Comparison of ENCODE assay signal across 8 cellular contexts in genomic region chr15:20356444-20357138, GRCh38.
DNase-seq lines count a peak whose midpoint lies in the region; ATAC-seq, FAIRE-seq and TF ChIP-seq lines count a peak whose summit lies in the region.

No MANE protein-coding gene starts in this region.

- H3K27ac ChIP-seq in HEK293 (ENCODE audit: extremely low read depth, low read depth, low read length) (no peak overlapping the region), astrocyte (ENCODE audit: low read depth, low read length) (no peak overlapping the region), keratinocyte (ENCODE audit: control insufficient read depth, insufficient read depth, low read length) (no peak overlapping the region)

- H3K79me2 ChIP-seq in astrocyte (ENCODE audit: insufficient read depth, low read length) (no peaks in the 10 kb centered on the region), keratinocyte (ENCODE audit: control insufficient read depth, insufficient read depth, low read length) (no peaks in the 10 kb centered on the region)

- dilution Hi-C loops in keratinocyte (cut with MboI; ENCODE audit: extremely low pct_ligation_motif_present, low sequenced_read_pairs), result no loop called here

- H3K36me3 ChIP-seq in HEK293 (ENCODE audit: control insufficient read depth in 2 of 2, insufficient read depth in 1 of 2, low read length in 2 of 2), result no peaks in the 10 kb centered on the region
- H3K36me3 ChIP-seq in astrocyte (ENCODE audit: insufficient read depth, low read length), result no peaks in the 10 kb centered on the region
- no peaks in the 10 kb centered on the region for H3K36me3 ChIP-seq in keratinocyte (ENCODE audit: control insufficient read depth in 2 of 2, extremely low read depth in 1 of 2, insufficient read depth in 2 of 2, low read length in 2 of 2)

- H2AFZ ChIP-seq in astrocyte (ENCODE audit: low read depth, low read length), result no peak overlapping the region
- no peak overlapping the region for H2AFZ ChIP-seq in keratinocyte (ENCODE audit: control insufficient read depth, low read length)

- POLR2A ChIA-PET in HEK293 (lab: Yijun Ruan, JAX), result interaction anchor here (1.3 kb wide), 1 partner anchor 1866 kb away, joined by 3 read pairs; no protein-coding TSS in a partner anchor

- FAIRE-seq in astrocyte (lab: Jason Lieb, UNC) (no peak), keratinocyte (lab: Jason Lieb, UNC) (no peak)

- no peaks in the 10 kb centered on the region for H3K36me3 Mint-ChIP-seq in astrocyte (ENCODE audit: low read depth, unreplicated experiment)

- H3K4me2 ChIP-seq in astrocyte (ENCODE audit: low read length) (no peak overlapping the region), keratinocyte (ENCODE audit: control insufficient read depth, extremely low read depth, insufficient read depth, low read depth, low read length) (no peak overlapping the region)

- H3K27ac Mint-ChIP-seq in astrocyte (ENCODE audit: unreplicated experiment), result no peak overlapping the region

- TF ChIP-seq CTCF in HEK293 (tag by site-specific recombination; IDR thresholded peaks at IDR 0.05) (0 out of 2 replicates have a peak, but pooled peaks have one; percentile 25), astrocyte (IDR thresholded peaks at IDR 0.05; ENCODE audit: insufficient read depth, low read depth, low read length) (peak; percentile 46), keratinocyte (optimal IDR thresholded peaks at IDR 0.05 in 1 of 3, IDR thresholded peaks at IDR 0.05 in 1 of 3, conservative IDR thresholded peaks at IDR 0.05 in 1 of 3; ENCODE audit: extremely low read depth in 1 of 3, insufficient read depth in 2 of 3, low read length in 3 of 3) (peak; percentile 51 to 68 (median 63))

- CTCF ChIA-PET in HEK293 (lab: Yijun Ruan, JAX), result interaction anchor here (0.6 to 4.4 kb wide), 8 partner anchors 9 to 1868 kb away, joined by 3 to 75 read pairs (median 4); no protein-coding TSS in a partner anchor

- H3K9me3 Mint-ChIP-seq in astrocyte (ENCODE audit: unreplicated experiment), result peaks cover 12% of the 10 kb centered on the region

- no peaks in the 10 kb centered on the region for H3K27me3 ChIP-seq in astrocyte (ENCODE audit: insufficient read depth, low read length)
- no peaks in the 10 kb centered on the region for H3K27me3 ChIP-seq in keratinocyte (ENCODE audit: control insufficient read depth, extremely low read depth, insufficient read depth, low read length)

- H3K4me3 ChIP-seq in HEK293 (ENCODE audit: low read depth, low read length) (peak overlapping the region; percentile 19), astrocyte (ENCODE audit: insufficient read depth, low read depth, low read length) (no peak overlapping the region), keratinocyte (ENCODE audit: control insufficient read depth in 2 of 3, extremely low read depth in 1 of 3, insufficient read depth in 2 of 3, low read depth in 1 of 3, low read length in 3 of 3) (no peak overlapping the region)

- H3K9me3 ChIP-seq in HEK293 (ENCODE audit: control insufficient read depth, insufficient read depth, low read depth, low read length) (no peaks in the 10 kb centered on the region), astrocyte (ENCODE audit: insufficient read depth, low read depth, low read length) (peaks cover 60% of the 10 kb centered on the region), keratinocyte (ENCODE audit: control insufficient read depth, low read depth, low read length) (peaks cover 68% of the 10 kb centered on the region)

- H3K4me1 ChIP-seq in HEK293 (ENCODE audit: control insufficient read depth, insufficient read depth, low read length) (no peaks in the 10 kb centered on the region), astrocyte (ENCODE audit: insufficient read depth, low read length) (no peaks in the 10 kb centered on the region), keratinocyte (ENCODE audit: control insufficient read depth, extremely low read depth, insufficient read depth, low read length) (no peaks in the 10 kb centered on the region)

- H4K20me1 ChIP-seq in astrocyte (ENCODE audit: insufficient read depth, low read length), result no peaks in the 10 kb centered on the region
- no peaks in the 10 kb centered on the region for H4K20me1 ChIP-seq in keratinocyte (ENCODE audit: control insufficient read depth, extremely low read depth, insufficient read depth, low read length)

- no peaks in the 10 kb centered on the region for H3K27me3 Mint-ChIP-seq in astrocyte (ENCODE audit: low read depth, unreplicated experiment)

- H3K9me1 ChIP-seq in keratinocyte (ENCODE audit: control insufficient read depth, extremely low read depth, insufficient read depth, low read length), result no peaks in the 10 kb centered on the region

- no peaks in the 10 kb centered on the region for H3K4me1 Mint-ChIP-seq in astrocyte (ENCODE audit: low read depth, unreplicated experiment)

- DNase-seq in CMK (ENCODE audit: low read depth) (peak; percentile 12), SK-N-DZ (ENCODE audit: low spot score) (peak; percentile 79), astrocyte (ENCODE audit: low read depth) (no peak), keratinocyte (ENCODE audit: low read depth, low spot score) (no peak), NCI-H2171 (lab: John Stamatoyannopoulos, UW) (no peak)
- DNase-seq in stimulated activated CD4-positive, alpha-beta T cell treated with anti-CD3 and anti-CD28 coated beads, TNF-alpha, amount 100 ng/mL, for 4 hours (ENCODE audit: low read depth in 3 of 3), result peak; percentile 78 to 89 (median 80)

- no peak overlapping the region for H3K4me3 Mint-ChIP-seq in astrocyte (ENCODE audit: unreplicated experiment)

- H3K9ac ChIP-seq in astrocyte (ENCODE audit: low read length), result no peak overlapping the region
- H3K9ac ChIP-seq in keratinocyte (ENCODE audit: control insufficient read depth, extremely low read depth, insufficient read depth, low read length), result no peak overlapping the region

- no peak for ATAC-seq in GM21526 (IDR thresholded peaks at IDR 0.05; ENCODE audit: low FRiP score, unreplicated experiment)

TF ChIP-seq in HEK293, 187 proteins besides CTCF, POLR2A, EP300 and RAD21:
- TF ChIP-seq ZBTB17 (tag by site-specific recombination; IDR thresholded peaks at IDR 0.05) (peak; percentile 59), ZNF221 (tag by site-specific recombination; IDR thresholded peaks at IDR 0.05; ENCODE audit: borderline replicate concordance) (no peak), GLIS1 (tag by site-specific recombination; IDR thresholded peaks at IDR 0.05) (0 out of 2 replicates have a peak, but pooled peaks have one; percentile 9), ZSCAN4 (tag by site-specific recombination; IDR thresholded peaks at IDR 0.05) (peak; percentile 29; the same call in 1 of the 2 replicates), ZNF335 (tag by site-specific recombination; conservative IDR thresholded peaks at IDR 0.05) (peak; percentile 46), ZNF654 (tag by site-specific recombination; IDR thresholded peaks at IDR 0.05; ENCODE audit: low read depth) (peak; percentile 87)
TF ChIP-seq in HEK293: peak in this region for 5.

Comparison
In these comparisons a context has a peak if more than half of its experiments do, and no peak if none do; other contexts are left out.
1. DNase-seq: peak in CMK (single experiment), SK-N-DZ (single experiment) and stimulated activated CD4-positive, alpha-beta T cell treated with anti-CD3 and anti-CD28 coated beads, TNF-alpha, amount 100 ng/mL, for 4 hours (3 of 3); none in astrocyte (single experiment), keratinocyte (single experiment) and NCI-H2171 (single experiment).
2. Peak in every context shown above with its lines, with median percentiles within 50 percentile points of each other: CTCF ChIP-seq.